Comparison of ENCODE assay signal across 8 cellular contexts in genomic region chr16:50152807-50153647, GRCh38. TPM values are rescaled to one million over a fixed set of nuclear protein-coding genes. Genes with fewer than 3 reads are reported as not detected.
DNase-seq lines count a peak whose midpoint lies in the region; ATAC-seq, FAIRE-seq and TF ChIP-seq lines count a peak whose summit lies in the region.

Gene TENT4B, plus strand, starts transcription at chr16:50153306. Its CDS starts 316 bp downstream, at chr16:50153622.

- no peaks in the 10 kb centered on the region for H3K27me3 Mint-ChIP-seq in astrocyte (ENCODE audit: low read depth, unreplicated experiment)

- H2AFZ ChIP-seq in astrocyte (ENCODE audit: low read depth, low read length), result peak within 1 kb of the TSS; percentile 85

- DNase-seq in NCI-H1048 (lab: John Stamatoyannopoulos, UW) (peak; percentile 62), T-helper 9 cell (peak; percentile 80), astrocyte (ENCODE audit: low read depth) (peak; percentile 56), hepatic stellate cell (ENCODE audit: low spot score) (peak; percentile 94), retina (peak; percentile 98), aorta (peak; percentile 93 to 96)

- H3K27ac ChIP-seq in astrocyte (ENCODE audit: low read depth, low read length) (peak within 1 kb of the TSS; percentile 99), aorta (ENCODE audit: low read depth in 1 of 2, low read length in 2 of 2) (peak within 1 kb of the TSS in 1 of 2 donors; percentile 91)

- no peaks in the 10 kb centered on the region for H3K27me3 ChIP-seq in astrocyte (ENCODE audit: insufficient read depth, low read length)
- H3K27me3 ChIP-seq in aorta (ENCODE audit: control insufficient read depth in 1 of 2, insufficient read depth in 2 of 2, low read length in 1 of 2), result no peaks in the 10 kb centered on the region

- H3K9me3 Mint-ChIP-seq in astrocyte (ENCODE audit: unreplicated experiment), result no peaks in the 10 kb centered on the region

- H3K4me2 ChIP-seq in astrocyte (ENCODE audit: low read length), result peak within 1 kb of the TSS; percentile 100

- H3K9ac ChIP-seq in astrocyte (ENCODE audit: low read length), result peak within 1 kb of the TSS; percentile 92

- H4K20me1 ChIP-seq in astrocyte (ENCODE audit: insufficient read depth, low read length), result peaks cover 40% of the 10 kb centered on the region

- H3K4me1 Mint-ChIP-seq in astrocyte (ENCODE audit: low read depth, unreplicated experiment), result peaks cover 14% of the 10 kb centered on the region

- ATAC-seq in GM18499 (IDR thresholded peaks at IDR 0.05; ENCODE audit: insufficient read depth, unreplicated experiment) (peak; percentile 57), HG02610 (IDR thresholded peaks at IDR 0.05; ENCODE audit: unreplicated experiment) (peak; percentile 70), aorta (ENCODE audit: low FRiP score) (peak; percentile 95)

- H3K4me1 ChIP-seq in astrocyte (ENCODE audit: insufficient read depth, low read length) (peaks cover 18% of the 10 kb centered on the region), aorta (ENCODE audit: control insufficient read depth in 1 of 2, insufficient read depth in 2 of 2, low read length in 2 of 2) (no peaks in the 10 kb centered on the region)

- H3K4me3 ChIP-seq in astrocyte (ENCODE audit: insufficient read depth, low read depth, low read length) (peak within 1 kb of the TSS; percentile 81), aorta (ENCODE audit: low read length in 2 of 2) (peak within 1 kb of the TSS; percentile 78 to 99)

- H3K36me3 ChIP-seq in astrocyte (ENCODE audit: insufficient read depth, low read length) (no peaks in the 10 kb centered on the region), aorta (ENCODE audit: control insufficient read depth in 1 of 2, insufficient read depth in 2 of 2, low read length in 1 of 2) (no peaks in the 10 kb centered on the region)

- peak within 1 kb of the TSS; percentile 91 for H3K4me3 Mint-ChIP-seq in astrocyte (ENCODE audit: unreplicated experiment)

- peaks cover 2% of the 10 kb centered on the region for H3K36me3 Mint-ChIP-seq in astrocyte (ENCODE audit: low read depth, unreplicated experiment)

- peak within 1 kb of the TSS; percentile 68 for H3K27ac Mint-ChIP-seq in astrocyte (ENCODE audit: unreplicated experiment)

- intact Hi-C loops in aorta (cut with DNase I), result loop anchor here (5.0 to 10.0 kb wide), 4 partner anchors 86 to 512 kb away; partner anchors contain the start of genes BRD7 (in 2 of the 2) and HEATR3 (in 2 of the 2)

- WGBS in aorta, 2 donors, result 0% methylated on average over 48 to 121 of the region's 121 CpGs

- FAIRE-seq in astrocyte (lab: Jason Lieb, UNC), result no peak

- no peaks in the 10 kb centered on the region for H3K9me3 ChIP-seq in astrocyte (ENCODE audit: insufficient read depth, low read depth, low read length)
- no peaks in the 10 kb centered on the region for H3K9me3 ChIP-seq in aorta (ENCODE audit: control insufficient read depth, low read length)

- TF ChIP-seq CTCF in astrocyte (IDR thresholded peaks at IDR 0.05; ENCODE audit: insufficient read depth, low read depth, low read length), result no peak

- H3K79me2 ChIP-seq in astrocyte (ENCODE audit: insufficient read depth, low read length), result peaks cover 43% of the 10 kb centered on the region

RNA-seq across cellular contexts. Expression of gene TENT4B, which starts in this region (rescaled TPM):
- total RNA-seq in astrocyte, result 16.1 and 17.0 TPM in 2 replicates
- 10 to 100 TPM; 13.2 to 13.9 TPM for total RNA-seq in aorta
- 1 to 10 TPM; 4.5 to 6.5 TPM for polyA plus RNA-seq in aorta
